21 cellular contexts compared by ENCODE assay signal in the genomic region with DNA sequence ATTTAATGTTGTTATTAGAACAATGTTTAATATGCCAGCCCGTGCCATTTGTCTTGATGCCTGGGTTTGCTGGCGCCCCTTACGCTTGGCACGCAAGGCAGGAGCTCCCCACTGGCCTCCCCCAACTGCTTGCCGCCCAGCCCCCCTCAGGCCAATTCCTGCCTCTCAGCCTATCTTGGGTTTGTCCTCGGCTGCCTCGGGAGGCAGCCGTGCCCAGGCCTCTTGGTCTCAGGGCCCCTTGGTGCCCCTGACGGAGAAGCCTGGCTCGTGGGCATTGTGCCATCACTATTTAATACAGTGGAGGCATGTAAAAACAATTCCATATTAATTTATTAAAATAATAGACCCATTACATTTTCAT.
DNase-seq lines count a peak whose midpoint lies in the region; ATAC-seq and TF ChIP-seq lines count a peak whose summit lies in the region.
"Had no signal": no experiment of that assay in that cellular context is flagged by ENCODE, and none has a peak within 500 bp of the region (broad histone marks: within the 10 kb centered on the region; RNA-seq: fewer than 3 reads in every experiment).

No MANE protein-coding gene starts in this region.

- H3K27me3 ChIP-seq in lower lobe of right lung (ENCODE audit: low read depth) (no peaks in the 10 kb centered on the region), thyroid gland (no peaks in the 10 kb centered on the region), GM23248 (replicated peaks; ENCODE audit: insufficient read depth) (no peaks in the 10 kb centered on the region)

- intact Hi-C loops in activated CD4-positive, alpha-beta T cell treated with anti-CD3 and anti-CD28 coated beads for 36 hours (cut with DNase I, micrococcal nuclease), result no loop called here
- intact Hi-C loops in lower lobe of right lung (cut with DNase I), result no loop called here
- intact Hi-C loops in thyroid gland (cut with DNase I), result no loop called here

- H3K4me2 ChIP-seq in GM23248 (ENCODE audit: unreplicated experiment), result no peak overlapping the region

- H3K9me3 ChIP-seq in lower lobe of right lung (no peaks in the 10 kb centered on the region), thyroid gland (no peaks in the 10 kb centered on the region), GM23248 (ENCODE audit: low read depth) (no peaks in the 10 kb centered on the region)
- H3K9me3 ChIP-seq: thoracic aorta had no signal

- H3F3A ChIP-seq in GM23248 (ENCODE audit: insufficient read depth), result no peaks in the 10 kb centered on the region

- H3K36me3 ChIP-seq in lower lobe of right lung, result no peaks in the 10 kb centered on the region
- H3K36me3 ChIP-seq in thyroid gland, result no peaks in the 10 kb centered on the region
- H3K36me3 ChIP-seq in GM23248 (ENCODE audit: low read depth), result no peaks in the 10 kb centered on the region
- H3K36me3 ChIP-seq: thoracic aorta had no signal

- H3K4me1 ChIP-seq in lower lobe of right lung (no peaks in the 10 kb centered on the region), thyroid gland (no peaks in the 10 kb centered on the region), GM23248 (ENCODE audit: insufficient read depth) (no peaks in the 10 kb centered on the region)

- no peaks in the 10 kb centered on the region for H3K4me1 Mint-ChIP-seq in activated CD4-positive, alpha-beta T cell treated with anti-CD3 and anti-CD28 coated beads for 36 hours
- H3K4me1 Mint-ChIP-seq in glutamatergic neuron (ENCODE audit: low read depth, unreplicated experiment), result no peaks in the 10 kb centered on the region
- H3K4me1 Mint-ChIP-seq in progenitor cell of endocrine pancreas (ENCODE audit: low read depth), result no peaks in the 10 kb centered on the region
- H3K4me1 Mint-ChIP-seq: activated CD8-positive, alpha-beta memory T cell treated with anti-CD3 and anti-CD28 coated beads, Interleukin-2, amount 10 ng/mL, durations not matched to agents 7 days and 5 days; IgD-negative memory B cell had no signal

- 82 to 88% methylated on average over 10 of the region's 10 CpGs for WGBS in thyroid gland, 2 donors
- 66 to 69% methylated on average over 10 of the region's 10 CpGs for WGBS in GM23248 (ENCODE audit: low coverage in 1 of 2, low lambda C conversion rate in 2 of 2, missing lambda C conversion rate in 2 of 2), 2 experiments

- no peaks in the 10 kb centered on the region for H3K36me3 Mint-ChIP-seq in activated CD4-positive, alpha-beta T cell treated with anti-CD3 and anti-CD28 coated beads for 36 hours (ENCODE audit: low read depth)
- H3K36me3 Mint-ChIP-seq in glutamatergic neuron (ENCODE audit: unreplicated experiment) (no peaks in the 10 kb centered on the region), progenitor cell of endocrine pancreas (ENCODE audit: insufficient read depth) (no peaks in the 10 kb centered on the region)
- H3K36me3 Mint-ChIP-seq: activated CD8-positive, alpha-beta memory T cell treated with anti-CD3 and anti-CD28 coated beads, Interleukin-2, amount 10 ng/mL, durations not matched to agents 7 days and 5 days; activated naive CD4-positive, alpha-beta T cell treated with anti-CD3 and anti-CD28 coated beads, Interleukin-2, amount 50 U/mL, for 72 hours; IgD-negative memory B cell had no signal

- no peak for TF ChIP-seq CTCF in glutamatergic neuron (IDR thresholded peaks at IDR 0.05; ENCODE audit: partially characterized antibody, unreplicated experiment)
- no peak for TF ChIP-seq CTCF in lower lobe of right lung (IDR thresholded peaks at IDR 0.05)
- TF ChIP-seq CTCF in thyroid gland (IDR thresholded peaks at IDR 0.05), result no peak
- TF ChIP-seq CTCF in coronary artery (IDR thresholded peaks at IDR 0.05), result no peak
- no peak for TF ChIP-seq CTCF in progenitor cell of endocrine pancreas (IDR thresholded peaks at IDR 0.05; ENCODE audit: unreplicated experiment)

- CTCF ChIA-PET in activated CD4-positive, alpha-beta T cell treated with anti-CD3 and anti-CD28 coated beads for 36 hours (lab: Charles Lee), result no interaction called here

- no peak overlapping the region for H3K9ac ChIP-seq in GM23248

- H3K27ac ChIP-seq in lower lobe of right lung, result no peak overlapping the region
- H3K27ac ChIP-seq in thyroid gland, result no peak overlapping the region
- H3K27ac ChIP-seq in coronary artery, result no peak overlapping the region
- H3K27ac ChIP-seq in GM23248, result no peak overlapping the region
- H3K27ac ChIP-seq: epithelial cell of prostate, SK-N-MC, thoracic aorta had no signal

- POLR2A ChIA-PET in activated CD4-positive, alpha-beta T cell treated with anti-CD3 and anti-CD28 coated beads for 36 hours (lab: Charles Lee), result no interaction called here

- no peaks in the 10 kb centered on the region for H3K9me2 ChIP-seq in GM23248 (ENCODE audit: insufficient read depth)

- no peak overlapping the region for H3K4me3 Mint-ChIP-seq in activated CD4-positive, alpha-beta T cell treated with anti-CD3 and anti-CD28 coated beads for 36 hours
- no peak overlapping the region for H3K4me3 Mint-ChIP-seq in glutamatergic neuron (ENCODE audit: unreplicated experiment)
- no peak overlapping the region for H3K4me3 Mint-ChIP-seq in progenitor cell of endocrine pancreas (ENCODE audit: low read depth)
- H3K4me3 Mint-ChIP-seq: activated CD8-positive, alpha-beta memory T cell treated with anti-CD3 and anti-CD28 coated beads, Interleukin-2, amount 10 ng/mL, durations not matched to agents 7 days and 5 days; CD8-positive, alpha-beta T cell; IgD-negative memory B cell had no signal

- ATAC-seq in activated CD4-positive, alpha-beta T cell treated with anti-CD3 and anti-CD28 coated beads for 36 hours, result no peak
- ATAC-seq in lower lobe of right lung, result no peak
- ATAC-seq: activated CD8-positive, alpha-beta memory T cell treated with anti-CD3 and anti-CD28 coated beads, Interleukin-2, amount 10 ng/mL, durations not matched to agents 7 days and 5 days; activated naive CD4-positive, alpha-beta T cell treated with anti-CD3 and anti-CD28 coated beads, Interleukin-2, amount 50 U/mL, for 72 hours; CD8-positive, alpha-beta T cell had no signal

- H3K27me3 Mint-ChIP-seq in activated CD4-positive, alpha-beta T cell treated with anti-CD3 and anti-CD28 coated beads for 36 hours, result no peaks in the 10 kb centered on the region
- H3K27me3 Mint-ChIP-seq in glutamatergic neuron (ENCODE audit: unreplicated experiment) (no peaks in the 10 kb centered on the region), progenitor cell of endocrine pancreas (peaks cover 31% of the 10 kb centered on the region)
- H3K27me3 Mint-ChIP-seq: activated CD8-positive, alpha-beta memory T cell treated with anti-CD3 and anti-CD28 coated beads, Interleukin-2, amount 10 ng/mL, durations not matched to agents 7 days and 5 days; IgD-negative memory B cell had no signal

- H3K9me3 Mint-ChIP-seq in activated CD4-positive, alpha-beta T cell treated with anti-CD3 and anti-CD28 coated beads for 36 hours (ENCODE audit: low read depth), result no peaks in the 10 kb centered on the region
- H3K9me3 Mint-ChIP-seq in glutamatergic neuron (ENCODE audit: unreplicated experiment) (no peaks in the 10 kb centered on the region), progenitor cell of endocrine pancreas (ENCODE audit: low read depth) (no peaks in the 10 kb centered on the region)
- H3K9me3 Mint-ChIP-seq: activated naive CD4-positive, alpha-beta T cell treated with anti-CD3 and anti-CD28 coated beads, Interleukin-2, amount 50 U/mL, for 72 hours; CD8-positive, alpha-beta T cell; IgD-negative memory B cell had no signal

- no peak for TF ChIP-seq POLR2A in thyroid gland (IDR thresholded peaks at IDR 0.05)

- DNase-seq in activated CD4-positive, alpha-beta T cell treated with anti-CD3 and anti-CD28 coated beads for 36 hours, result peak; percentile 0
- no peak for DNase-seq in activated CD4-positive, alpha-beta T cell treated with anti-CD3 and anti-CD28 coated beads for 48 hours
- DNase-seq in glutamatergic neuron (peak; percentile 13), lower lobe of right lung (peak; percentile 19), thyroid gland (peak; percentile 0 to 1), coronary artery (ENCODE audit: low spot score) (no peak), GM23248 (no peak), progenitor cell of endocrine pancreas (ENCODE audit: low spot score, unreplicated experiment) (no peak)
- DNase-seq: activated CD4-positive, alpha-beta T cell treated with anti-CD3 and anti-CD28 coated beads, Interleukin-2, amount 50 U/mL, for 1 hour; hippocampal formation; NCI-H1105; NCI-H2029; stimulated activated CD4-positive, alpha-beta T cell treated with anti-CD3 and anti-CD28 coated beads, Interleukin-4, amount 100 ng/mL, for 4 hours; stimulated activated naive CD4-positive, alpha-beta T cell had no signal

- H3K27ac Mint-ChIP-seq in activated CD4-positive, alpha-beta T cell treated with anti-CD3 and anti-CD28 coated beads for 36 hours, result no peak overlapping the region
- H3K27ac Mint-ChIP-seq in glutamatergic neuron (ENCODE audit: unreplicated experiment) (no peak overlapping the region), progenitor cell of endocrine pancreas (no peak overlapping the region)
- H3K27ac Mint-ChIP-seq: activated CD8-positive, alpha-beta memory T cell treated with anti-CD3 and anti-CD28 coated beads, Interleukin-2, amount 10 ng/mL, durations not matched to agents 7 days and 5 days; activated naive CD4-positive, alpha-beta T cell treated with anti-CD3 and anti-CD28 coated beads, Interleukin-2, amount 50 U/mL, for 72 hours; CD8-positive, alpha-beta T cell; IgD-negative memory B cell had no signal

- no peaks in the 10 kb centered on the region for H3K79me2 ChIP-seq in GM23248 (ENCODE audit: insufficient read depth)

- H3K4me3 ChIP-seq in lower lobe of right lung (no peak overlapping the region), thyroid gland (replicated peaks in 1 of 3) (no peak overlapping the region), coronary artery (no peak overlapping the region), GM23248 (no peak overlapping the region)
- H3K4me3 ChIP-seq: SK-N-MC, thoracic aorta had no signal

- H2AFZ ChIP-seq in GM23248, result no peak overlapping the region

- in situ Hi-C loops in GM23248 (cut with MboI), result no loop called here

- H4K20me1 ChIP-seq in GM23248 (ENCODE audit: insufficient read depth), result no peaks in the 10 kb centered on the region

Comparison
In these comparisons a context has a peak if more than half of its experiments do, and no peak if none do; other contexts are left out.
1. DNase-seq: peak in activated CD4-positive, alpha-beta T cell treated with anti-CD3 and anti-CD28 coated beads for 36 hours (single experiment), glutamatergic neuron (single experiment), lower lobe of right lung (single experiment) and thyroid gland (2 of 2); none in activated CD4-positive, alpha-beta T cell treated with anti-CD3 and anti-CD28 coated beads for 48 hours (single experiment), coronary artery (single experiment), GM23248 (single experiment) and progenitor cell of endocrine pancreas (single experiment).